38 cellular contexts compared by ENCODE assay signal in the genomic region with DNA sequence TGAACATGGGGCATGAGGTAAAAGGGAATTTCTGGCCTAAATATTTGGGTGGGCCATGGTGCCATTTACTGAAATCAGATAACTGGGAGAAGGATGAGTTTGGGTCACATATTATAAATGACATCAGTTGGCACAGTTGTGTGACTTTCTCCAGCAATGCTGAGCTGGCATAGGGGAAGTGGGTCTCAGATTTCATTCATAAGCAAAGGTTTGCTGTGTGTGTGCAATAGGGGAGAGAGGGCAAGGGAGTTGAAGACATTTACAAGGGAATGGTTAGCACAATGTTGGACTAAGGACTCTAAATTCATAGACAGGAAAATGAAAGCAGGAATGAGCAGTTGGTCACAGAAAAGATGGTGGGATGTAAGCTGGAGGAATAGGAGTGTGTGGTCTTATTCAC.
"Had no signal": no experiment of that assay in that cellular context is flagged by ENCODE, and none has a peak within 500 bp of the region (broad histone marks: within the 10 kb centered on the region; RNA-seq: fewer than 3 reads in every experiment).

No MANE protein-coding gene starts in this region.

- H3K9me3 Mint-ChIP-seq: activated CD4-positive, alpha-beta memory T cell treated with anti-CD3 and anti-CD28 coated beads, Interleukin-2, amount 10 ng/mL, durations not matched to agents 7 days and 5 days had no signal

- H3K4me1 Mint-ChIP-seq: activated CD8-positive, alpha-beta memory T cell treated with anti-CD3 and anti-CD28 coated beads, Interleukin-2, amount 10 ng/mL, durations not matched to agents 7 days and 5 days had no signal

- H3K9me3 ChIP-seq: adrenal gland, body of pancreas, breast epithelium, Peyer's patch, SJSA1 had no signal

- H3K4me1 ChIP-seq: adrenal gland, breast epithelium, Peyer's patch, SJSA1 had no signal

- H3K27me3 Mint-ChIP-seq: activated CD4-positive, alpha-beta memory T cell treated with anti-CD3 and anti-CD28 coated beads, Interleukin-2, amount 10 ng/mL, durations not matched to agents 7 days and 5 days; activated CD8-positive, alpha-beta memory T cell treated with anti-CD3 and anti-CD28 coated beads, Interleukin-2, amount 10 ng/mL, durations not matched to agents 7 days and 5 days had no signal

- H3K27ac Mint-ChIP-seq: activated CD4-positive, alpha-beta memory T cell treated with anti-CD3 and anti-CD28 coated beads, Interleukin-2, amount 10 ng/mL, durations not matched to agents 7 days and 5 days; activated CD8-positive, alpha-beta memory T cell treated with anti-CD3 and anti-CD28 coated beads, Interleukin-2, amount 10 ng/mL, durations not matched to agents 7 days and 5 days; activated naive CD4-positive, alpha-beta T cell treated with anti-CD3 and anti-CD28 coated beads, Interleukin-2, amount 50 U/mL, for 72 hours had no signal

- H3K4me3 ChIP-seq: adrenal gland, body of pancreas, breast epithelium, Peyer's patch, SJSA1 had no signal

- H3K27me3 ChIP-seq: adrenal gland, body of pancreas, breast epithelium, Peyer's patch, SJSA1 had no signal

- H3K4me3 Mint-ChIP-seq: activated CD4-positive, alpha-beta memory T cell treated with anti-CD3 and anti-CD28 coated beads, Interleukin-2, amount 10 ng/mL, durations not matched to agents 7 days and 5 days; activated CD8-positive, alpha-beta memory T cell treated with anti-CD3 and anti-CD28 coated beads, Interleukin-2, amount 10 ng/mL, durations not matched to agents 7 days and 5 days had no signal

- H3K36me3 ChIP-seq: adrenal gland, breast epithelium, Peyer's patch, SJSA1, WERI-Rb-1 had no signal

- DNase-seq: activated CD4-positive, alpha-beta memory T cell treated with anti-CD3 and anti-CD28 coated beads, Interleukin-2, amount 10 ng/mL, durations not matched to agents 7 days and 5 days; activated CD4-positive, alpha-beta T cell treated with anti-CD3 and anti-CD28 coated beads for 1 hour; activated CD4-positive, alpha-beta T cell treated with anti-CD3 and anti-CD28 coated beads for 48 hours; activated CD4-positive, CD25-positive, alpha-beta regulatory T cell; activated CD8-positive, alpha-beta memory T cell treated with anti-CD3 and anti-CD28 coated beads for 24 hours; activated CD8-positive, alpha-beta memory T cell treated with anti-CD3 and anti-CD28 coated beads, Interleukin-2, amount 10 ng/mL, durations not matched to agents 7 days and 5 days; activated CD8-positive, alpha-beta memory T cell treated with anti-CD3 and anti-CD28 coated beads, Interleukin-2, amount 50 U/mL, for 48 hours; activated effector memory CD4-positive, alpha-beta T cell treated with anti-CD3 and anti-CD28 coated beads, Interleukin-2, amount 50 U/mL, for 16 hours; activated naive CD4-positive, alpha-beta T cell treated with Interleukin-2 at 50 U/mL for 16 hours; activated T-cell treated with anti-CD3 and anti-CD28 coated beads, Interleukin-2, amount 50 U/mL, for 48 hours; adrenal gland; body of pancreas; Kasumi-1; KG1; MM.1S; MV-4-11; NCI-H1092; NCI-H1417; NCI-H146; NCI-H187; NCI-H2029 treated with DMSO at 0.1 percent for 48 hours; NCI-H2171 treated with DMSO at 0.1 percent for 48 hours; NCI-H2227 treated with DMSO at 0.1 percent for 48 hours; NCI-H446; NCI-H510A treated with DMSO at 0.1 percent for 48 hours; NCI-H526 treated with DMSO at 0.1 percent for 48 hours; NCI-H774; PC-3; Peyer's patch; RPMI8226; SHP77 treated with DMSO at 0.1 percent for 48 hours; SW 1271; T-helper 1 cell; T1000; WERI-Rb-1 had no signal

- H3K27ac ChIP-seq: adrenal gland, body of pancreas, breast epithelium, Peyer's patch, SJSA1, WERI-Rb-1 had no signal

- H3K36me3 Mint-ChIP-seq: activated CD8-positive, alpha-beta memory T cell treated with anti-CD3 and anti-CD28 coated beads, Interleukin-2, amount 10 ng/mL, durations not matched to agents 7 days and 5 days; activated naive CD4-positive, alpha-beta T cell treated with anti-CD3 and anti-CD28 coated beads, Interleukin-2, amount 50 U/mL, for 72 hours had no signal
